ENCODE assay signal across 8 cellular contexts in genomic region chr6:161748535-161749386, GRCh38.
A peak's percentile ranks its signal among the peaks of the same experiment; 100 is the strongest.
DNase-seq lines count a peak whose midpoint lies in the region; ATAC-seq and TF ChIP-seq lines count a peak whose summit lies in the region.

No MANE protein-coding gene starts in this region.

- no peak overlapping the region for H3K27ac ChIP-seq in left ventricle myocardium inferior (replicated peaks)
- H3K27ac ChIP-seq in gastroesophageal sphincter = no peak overlapping the region

- no peak for ATAC-seq in gastroesophageal sphincter
- no peak for ATAC-seq in HG02571 (IDR thresholded peaks at IDR 0.05; ENCODE audit: unreplicated experiment)

- TF ChIP-seq CTCF in left ventricle myocardium inferior (IDR thresholded peaks at IDR 0.05; ENCODE audit: borderline replicate concordance) (peak; percentile 59), gastroesophageal sphincter (IDR thresholded peaks at IDR 0.05) (peak in 1 of 4 experiments; percentile 29)

- H3K36me3 ChIP-seq in left ventricle myocardium inferior (no peaks in the 10 kb centered on the region), gastroesophageal sphincter (no peaks in the 10 kb centered on the region)

- TF ChIP-seq POLR2A in gastroesophageal sphincter (IDR thresholded peaks at IDR 0.05) = no peak

- peak in 8 of 14 donors; percentile 3 to 47 (median 15) for DNase-seq in C1 segment of cervical spinal cord (lab: John Stamatoyannopoulos, UW)
- peak; percentile 5 for DNase-seq in H4 (ENCODE audit: low spot score)
- peak; percentile 30 for DNase-seq in SHP77 treated with DMSO at 0.1 percent for 48 hours (lab: John Stamatoyannopoulos, UW)
- peak; percentile 29 for DNase-seq in left ventricle myocardium inferior
- peak; percentile 26 for DNase-seq in stimulated activated CD4-positive, alpha-beta T cell treated with anti-CD3 and anti-CD28 coated beads, Interleukin-1b, Interleukin-23, amount 100 ng/mL, for 48 hours
- DNase-seq in DMS153 treated with DMSO at 0.1 percent for 48 hours (lab: John Stamatoyannopoulos, UW; ENCODE audit: unreplicated experiment) = no peak

- WGBS in gastroesophageal sphincter (ENCODE audit: low coverage in 1 of 2), 2 donors = 65 to 82% methylated on average over 7 to 11 of the region's 18 CpGs

- intact Hi-C loops in left ventricle myocardium inferior (cut with micrococcal nuclease) = no loop called here

- no peaks in the 10 kb centered on the region for H3K4me1 ChIP-seq in left ventricle myocardium inferior
- H3K4me1 ChIP-seq in gastroesophageal sphincter = no peaks in the 10 kb centered on the region

- H3K4me3 ChIP-seq in left ventricle myocardium inferior (no peak overlapping the region), gastroesophageal sphincter (no peak overlapping the region)

- TF ChIP-seq EP300 in gastroesophageal sphincter (IDR thresholded peaks at IDR 0.05) = no peak

- no peaks in the 10 kb centered on the region for H3K27me3 ChIP-seq in left ventricle myocardium inferior (ENCODE audit: low read depth)
- no peaks in the 10 kb centered on the region for H3K27me3 ChIP-seq in gastroesophageal sphincter

- H3K9me3 ChIP-seq in left ventricle myocardium inferior (replicated peaks) (no peaks in the 10 kb centered on the region), gastroesophageal sphincter (no peaks in the 10 kb centered on the region)
